In the genomic region with DNA sequence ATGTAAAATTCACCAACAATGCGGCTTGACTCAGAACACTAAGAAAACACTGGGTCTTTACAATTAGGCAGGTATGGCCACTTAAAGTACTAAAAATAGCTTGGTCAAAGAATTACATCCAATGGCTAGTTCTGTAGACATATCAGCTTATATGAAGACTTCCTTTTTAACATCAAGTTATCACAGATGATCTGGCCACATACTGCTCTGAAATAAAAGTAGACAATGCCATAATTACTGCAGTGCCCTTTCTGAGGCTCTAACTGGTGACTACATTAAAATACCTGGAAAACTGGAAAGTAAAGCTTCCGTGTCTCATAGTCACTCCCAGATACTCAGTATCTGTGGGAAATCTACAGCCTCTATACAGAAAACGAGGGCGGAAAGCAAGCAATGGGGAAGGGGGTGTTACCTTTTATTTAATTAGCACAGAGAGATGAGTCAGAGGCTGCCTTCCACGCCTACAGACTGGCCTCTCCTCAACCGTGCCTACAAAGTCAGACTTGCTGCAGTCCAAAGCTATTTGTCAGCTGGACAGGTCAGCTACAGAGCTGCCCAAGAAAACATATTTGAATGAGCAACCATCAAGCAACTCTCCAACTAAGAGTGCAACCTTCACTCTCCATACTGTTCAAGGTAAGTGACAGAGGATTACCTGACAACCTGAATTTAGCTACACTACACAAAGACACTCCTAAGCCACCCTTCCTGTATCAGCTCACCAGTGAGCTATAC, we compare ENCODE assay signal across 8 cellular contexts. TPM values are rescaled to one million over a fixed set of nuclear protein-coding genes. Genes with fewer than 3 reads are reported as not detected.
A peak's percentile ranks its signal among the peaks of the same experiment; 100 is the strongest.
DNase-seq lines count a peak whose midpoint lies in the region; ATAC-seq, FAIRE-seq and TF ChIP-seq lines count a peak whose summit lies in the region.

No MANE protein-coding gene starts in this region.

- DNase-seq in NB4 (ENCODE audit: low read depth) (peak; percentile 81), endothelial cell of umbilical vein (ENCODE audit: low read depth, low spot score) (peak; percentile 87), OCI-M2 (lab: John Stamatoyannopoulos, UW; ENCODE audit: unreplicated experiment) (no peak), activated gamma-delta T cell treated with Interleukin-2 at 50 U/mL for 16 hours (no peak)
- peak; percentile 53 for DNase-seq in activated CD4-positive, alpha-beta T cell treated with anti-CD3 and anti-CD28 coated beads for 48 hours
- DNase-seq in naive thymus-derived CD4-positive, alpha-beta T cell = peak in 1 of 9 donors; percentile 35

- no peaks in the 10 kb centered on the region for H3K9me3 ChIP-seq in endothelial cell of umbilical vein (replicated peaks; ENCODE audit: control insufficient read depth, insufficient read depth, low read length)
- peaks cover 0 to 9% (median 6%) of the 10 kb centered on the region in 3 experiments for H3K9me3 ChIP-seq in naive thymus-derived CD4-positive, alpha-beta T cell (ENCODE audit: control insufficient read depth in 2 of 3, low read length in 3 of 3)

- no peak for TF ChIP-seq CTCF in NB4 (IDR thresholded peaks at IDR 0.05; ENCODE audit: low read depth, low read length)
- TF ChIP-seq CTCF in endothelial cell of umbilical vein (IDR thresholded peaks at IDR 0.05; ENCODE audit: extremely low read depth in 1 of 2, insufficient read depth in 1 of 2, low read depth in 1 of 2, low read length in 2 of 2) = no peak

- peaks cover 11 to 38% (median 30%) of the 10 kb centered on the region in 5 donors for H3K36me3 Mint-ChIP-seq in naive thymus-derived CD4-positive, alpha-beta T cell

- BruUV-seq in endothelial cell of umbilical vein (replicated peaks; lab: Mats Ljungman, UMichigan) = no TSS peak

- peaks cover 8% of the 10 kb centered on the region for H3K4me1 ChIP-seq in endothelial cell of umbilical vein (ENCODE audit: control insufficient read depth, extremely low read depth, insufficient read depth, low read length)
- H3K4me1 ChIP-seq in naive thymus-derived CD4-positive, alpha-beta T cell (ENCODE audit: control insufficient read depth in 2 of 2, insufficient read depth in 2 of 2, low read length in 2 of 2) = peaks cover 11 to 49% of the 10 kb centered on the region in 2 donors

- CTCF ChIA-PET in endothelial cell of umbilical vein (lab: Charles Lee) = interaction anchor here (0.8 to 1.4 kb wide), 4 partner anchors 9 to 164 kb away, joined by 3 to 10 read pairs (median 6); a partner anchor contains a TSS
- CTCF ChIA-PET in naive thymus-derived CD4-positive, alpha-beta T cell (lab: Charles Lee) = interaction anchor here (0.7 to 1.6 kb wide), 5 partner anchors 9 to 156 kb away, joined by 3 to 7 read pairs (median 4); no protein-coding TSS in a partner anchor

- ATAC-seq in GM18498 (IDR thresholded peaks at IDR 0.05; ENCODE audit: unreplicated experiment) (peak; percentile 86), HG02678 (IDR thresholded peaks at IDR 0.05; ENCODE audit: unreplicated experiment) (peak; percentile 93)
- peak; percentile 79 for ATAC-seq in naive thymus-derived CD4-positive, alpha-beta T cell

- H3K4me1 Mint-ChIP-seq in naive thymus-derived CD4-positive, alpha-beta T cell = peaks cover 40 to 82% (median 65%) of the 10 kb centered on the region in 7 donors

- no peak overlapping the region for H3K27ac ChIP-seq in endothelial cell of umbilical vein (ENCODE audit: insufficient read depth, low read depth, low read length)
- H3K27ac ChIP-seq in naive thymus-derived CD4-positive, alpha-beta T cell (ENCODE audit: low read depth, low read length) = peak overlapping the region; percentile 50

- H3K27ac Mint-ChIP-seq in naive thymus-derived CD4-positive, alpha-beta T cell = peak overlapping the region; percentile 64 to 92 (median 82)

- no peaks in the 10 kb centered on the region for H4K20me1 ChIP-seq in endothelial cell of umbilical vein (replicated peaks; ENCODE audit: control insufficient read depth, extremely low read depth, insufficient read depth, low read length)

- no peaks in the 10 kb centered on the region for H3K27me3 ChIP-seq in endothelial cell of umbilical vein (ENCODE audit: control insufficient read depth in 2 of 2, insufficient read depth in 2 of 2, low read length in 2 of 2)
- H3K27me3 ChIP-seq in naive thymus-derived CD4-positive, alpha-beta T cell (ENCODE audit: control insufficient read depth in 2 of 2, insufficient read depth in 2 of 2, low read length in 2 of 2) = no peaks in the 10 kb centered on the region

- POLR2A ChIA-PET in endothelial cell of umbilical vein (lab: Charles Lee) = interaction anchor here (1.2 kb wide), 1 partner anchor 9 kb away, joined by 4 read pairs; a partner anchor contains a TSS
- POLR2A ChIA-PET in naive thymus-derived CD4-positive, alpha-beta T cell (lab: Charles Lee) = interaction anchor here (0.6 to 5.9 kb wide), 13 partner anchors 8 to 95 kb away, joined by 3 to 44 read pairs (median 3); a partner anchor contains a TSS

- H3K9ac ChIP-seq in endothelial cell of umbilical vein (replicated peaks; ENCODE audit: extremely low read depth, insufficient read depth, low read length) = no peak overlapping the region

- FAIRE-seq in endothelial cell of umbilical vein (lab: Jason Lieb, UNC) = peak; percentile 93

- H3K4me2 ChIP-seq in endothelial cell of umbilical vein (ENCODE audit: insufficient read depth, low read length) = peak overlapping the region; percentile 86

- no peaks in the 10 kb centered on the region for H3K9me1 ChIP-seq in endothelial cell of umbilical vein (replicated peaks; ENCODE audit: control insufficient read depth, extremely low read depth, insufficient read depth, low read length)

- H3K4me3 ChIP-seq in NB4 (ENCODE audit: low read depth, low read length) (peak overlapping the region; percentile 12), endothelial cell of umbilical vein (replicated peaks in 1 of 3; ENCODE audit: insufficient read depth in 1 of 3, low read depth in 1 of 3, low read length in 3 of 3) (no peak overlapping the region)
- no peak overlapping the region for H3K4me3 ChIP-seq in naive thymus-derived CD4-positive, alpha-beta T cell (ENCODE audit: low read length)

- H3K27me3 Mint-ChIP-seq in naive thymus-derived CD4-positive, alpha-beta T cell = no peaks in the 10 kb centered on the region

- peak overlapping the region; percentile 84 for H2AFZ ChIP-seq in endothelial cell of umbilical vein (ENCODE audit: low read depth, low read length)

- dilution Hi-C loops in endothelial cell of umbilical vein (cut with MboI; ENCODE audit: extremely low pct_ligation_motif_present, low sequenced_read_pairs) = no loop called here

- intact Hi-C loops in endothelial cell of umbilical vein (cut with micrococcal nuclease) = loop anchor here (1.0 kb wide), 1 partner anchor 8 kb away; no protein-coding TSS in a partner anchor
- intact Hi-C loops in naive thymus-derived CD4-positive, alpha-beta T cell (cut with micrococcal nuclease) = loop anchor here (1.0 to 2.0 kb wide), 5 partner anchors 7 to 96 kb away; no protein-coding TSS in a partner anchor

- peaks cover 0 to 18% (median 10%) of the 10 kb centered on the region in 11 donors for H3K9me3 Mint-ChIP-seq in naive thymus-derived CD4-positive, alpha-beta T cell

- H3K4me3 Mint-ChIP-seq in naive thymus-derived CD4-positive, alpha-beta T cell = peak overlapping the region; percentile 57 to 97 (median 70)

- H3K36me3 ChIP-seq in endothelial cell of umbilical vein (ENCODE audit: control insufficient read depth in 2 of 2, extremely low read depth in 1 of 2, insufficient read depth in 2 of 2, low read length in 2 of 2) = no peaks in the 10 kb centered on the region
- peaks cover under 1 to 15% (median 2%) of the 10 kb centered on the region in 3 experiments for H3K36me3 ChIP-seq in naive thymus-derived CD4-positive, alpha-beta T cell (ENCODE audit: control insufficient read depth in 2 of 3, insufficient read depth in 3 of 3, low read length in 3 of 3)

- TF ChIP-seq POLR2A in NB4 (IDR thresholded peaks at IDR 0.05; ENCODE audit: extremely low read depth, insufficient read length) = no peak
- no peak for TF ChIP-seq POLR2A in endothelial cell of umbilical vein (IDR thresholded peaks at IDR 0.05; ENCODE audit: low read depth, low read length)

- H3K79me2 ChIP-seq in endothelial cell of umbilical vein (ENCODE audit: control insufficient read depth, insufficient read depth, low read length) = no peaks in the 10 kb centered on the region

TF ChIP-seq in endothelial cell of umbilical vein, 7 proteins besides CTCF, POLR2A, EP300 and RAD21:
- no peak for TF ChIP-seq MYC (IDR thresholded peaks at IDR 0.05; ENCODE audit: low read depth, low read length)
- peak; percentile 83 for TF ChIP-seq FOS (IDR thresholded peaks at IDR 0.05; ENCODE audit: borderline replicate concordance, insufficient read depth, low read length)
- TF ChIP-seq POLR2AphosphoS5 (IDR thresholded peaks at IDR 0.05; ENCODE audit: insufficient read depth, low read depth, low read length) = peak; percentile 25
- peak; percentile 51 for TF ChIP-seq GATA2 (IDR thresholded peaks at IDR 0.05; ENCODE audit: insufficient read depth, insufficient read length, low read depth, low read length)
- peak; percentile 57 for TF ChIP-seq JUN (IDR thresholded peaks at IDR 0.05; ENCODE audit: borderline replicate concordance, insufficient read depth, insufficient read length, low read depth)
- TF ChIP-seq, protein P1, sequence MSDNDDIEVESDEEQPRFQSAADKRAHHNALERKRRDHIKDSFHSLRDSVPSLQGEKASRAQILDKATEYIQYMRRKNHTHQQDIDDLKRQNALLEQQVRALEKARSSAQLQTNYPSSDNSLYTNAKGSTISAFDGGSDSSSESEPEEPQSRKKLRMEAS (IDR thresholded peaks at IDR 0.05; ENCODE audit: insufficient read depth, insufficient read length) = no peak

RNA-seq across cellular contexts. Expression of a gene that starts 8.7 kb away (rescaled TPM):
- 9.9 and 10.1 TPM in 2 replicates for total RNA-seq in endothelial cell of umbilical vein
- 2.6 and 3.2 TPM in 2 replicates for polyA plus RNA-seq in endothelial cell of umbilical vein
- 2.6 and 2.7 TPM in 2 replicates for polyA plus RNA-seq in endothelial cell of umbilical vein (2011; cell fraction: cytosol; rRNA removed)
- 2.9 and 3.9 TPM in 2 replicates for polyA plus RNA-seq in endothelial cell of umbilical vein (2011; cell fraction: nucleus; rRNA removed)
- 5.4 and 6.0 TPM in 2 replicates for polyA plus RNA-seq in endothelial cell of umbilical vein (2012)
- polyA minus RNA-seq in endothelial cell of umbilical vein = 10.6 and 13.6 TPM in 2 replicates
- 2.9 TPM for polyA minus RNA-seq in endothelial cell of umbilical vein (2011; cell fraction: cytosol; rRNA and poly(A)+ RNA removed)
- polyA minus RNA-seq in endothelial cell of umbilical vein (2011; cell fraction: nucleus; rRNA and poly(A)+ RNA removed) = 6.0 and 7.5 TPM in 2 replicates
- 100 to 1,000 TPM in 4 of 5 experiments, 10 to 100 TPM in 1; 71.2 to 164 (median 163) TPM for total RNA-seq in naive thymus-derived CD4-positive, alpha-beta T cell
- polyA plus RNA-seq in naive thymus-derived CD4-positive, alpha-beta T cell = 10 to 100 TPM; 34.3 to 34.9 TPM

Comparison
In these comparisons a context has a peak if more than half of its experiments do, and no peak if none do; other contexts are left out.
1. DNase-seq: peak in NB4 (single experiment), activated CD4-positive, alpha-beta T cell treated with anti-CD3 and anti-CD28 coated beads for 48 hours (single experiment) and endothelial cell of umbilical vein (single experiment); none in OCI-M2 (single experiment) and activated gamma-delta T cell treated with Interleukin-2 at 50 U/mL for 16 hours (single experiment).
2. Peak in every context shown above with its lines, with median percentiles within 50 percentile points of each other: ATAC-seq.